ENCODE assay signal across 25 cellular contexts in genomic region chr12:17139926-17140325, GRCh38.
"Had no signal": no experiment of that assay in that cellular context is flagged by ENCODE, and none has a peak within 500 bp of the region (broad histone marks: within the 10 kb centered on the region; RNA-seq: fewer than 3 reads in every experiment).

No MANE protein-coding gene starts in this region.

- H3K36me3 Mint-ChIP-seq: memory B cell, naive B cell, neural progenitor cell, WTC11 had no signal

- H3K27me3 ChIP-seq: body of pancreas, cardiac muscle cell, foreskin keratinocyte, neural progenitor cell, sigmoid colon, spleen, testis, upper lobe of right lung had no signal

- H3K36me3 ChIP-seq: cardiac muscle cell, neural progenitor cell, sigmoid colon, spleen, upper lobe of right lung had no signal

- H3K4me1 Mint-ChIP-seq: immature natural killer cell, memory B cell, naive B cell, neural progenitor cell, WTC11 had no signal

- H3K4me1 ChIP-seq: body of pancreas, foreskin keratinocyte, neural progenitor cell, sigmoid colon, spleen, testis, upper lobe of right lung had no signal

- H3K9me3 ChIP-seq: body of pancreas, testis, upper lobe of right lung had no signal

- H3K4me3 ChIP-seq: body of pancreas, cardiac muscle cell, mucosa of descending colon, neural progenitor cell, sigmoid colon, spleen, testis, upper lobe of right lung had no signal

- ATAC-seq: body of pancreas, foreskin keratinocyte, mucosa of descending colon, upper lobe of right lung, WTC11 had no signal

- H3K27ac Mint-ChIP-seq: activated naive CD4-positive, alpha-beta T cell treated with anti-CD3 and anti-CD28 coated beads for 36 hours; immature natural killer cell; memory B cell; naive B cell; neural progenitor cell; T-helper 1 cell treated with Interleukin-12 subunit alpha and Interleukin-12 subunit beta and Interleukin-4 antibody, amounts not matched to agents 30 μg/mL and 1 μg/mL, for 36 hours; WTC11 had no signal

- H3K4me3 Mint-ChIP-seq: activated naive CD4-positive, alpha-beta T cell treated with anti-CD3 and anti-CD28 coated beads for 36 hours; immature natural killer cell; memory B cell; naive B cell; neural progenitor cell; T-helper 1 cell treated with Interleukin-12 subunit alpha and Interleukin-12 subunit beta and Interleukin-4 antibody, amounts not matched to agents 30 μg/mL and 1 μg/mL, for 36 hours; WTC11 had no signal

- H3K27ac ChIP-seq: body of pancreas, cardiac muscle cell, foreskin keratinocyte, neural progenitor cell, sigmoid colon, spleen, testis, upper lobe of right lung had no signal

- H3K27me3 Mint-ChIP-seq: memory B cell, naive B cell had no signal

- H3K9me3 Mint-ChIP-seq: activated naive CD4-positive, alpha-beta T cell treated with anti-CD3 and anti-CD28 coated beads for 36 hours; neural progenitor cell; WTC11 had no signal

- H2AFZ ChIP-seq: neural progenitor cell had no signal

- H3K4me2 ChIP-seq: neural progenitor cell had no signal

- DNase-seq: activated CD4-positive, alpha-beta T cell treated with anti-CD3 and anti-CD28 coated beads, Interleukin-2, amount 50 U/mL, for 4 hours; activated CD8-positive, alpha-beta memory T cell treated with anti-CD3 and anti-CD28 coated beads for 24 hours; activated CD8-positive, alpha-beta memory T cell treated with anti-CD3 and anti-CD28 coated beads, Interleukin-2, amount 50 U/mL, for 48 hours; activated naive CD4-positive, alpha-beta T cell treated with anti-CD3 and anti-CD28 coated beads for 36 hours; activated T-cell treated with anti-CD3 and anti-CD28 coated beads, Interleukin-2, amount 50 U/mL, for 48 hours; amygdala; body of pancreas; erythroblast; foreskin keratinocyte; immature natural killer cell; mucosa of descending colon; naive B cell; retina; sigmoid colon; spleen; stimulated activated CD4-positive, alpha-beta T cell treated with anti-CD3 and anti-CD28 coated beads, Interleukin-4, amount 100 ng/mL, for 1 hour; stimulated activated naive CD4-positive, alpha-beta T cell; T1000; testis; upper lobe of right lung had no signal
